ENCODE assay signal across 8 cellular contexts in the genomic region with DNA sequence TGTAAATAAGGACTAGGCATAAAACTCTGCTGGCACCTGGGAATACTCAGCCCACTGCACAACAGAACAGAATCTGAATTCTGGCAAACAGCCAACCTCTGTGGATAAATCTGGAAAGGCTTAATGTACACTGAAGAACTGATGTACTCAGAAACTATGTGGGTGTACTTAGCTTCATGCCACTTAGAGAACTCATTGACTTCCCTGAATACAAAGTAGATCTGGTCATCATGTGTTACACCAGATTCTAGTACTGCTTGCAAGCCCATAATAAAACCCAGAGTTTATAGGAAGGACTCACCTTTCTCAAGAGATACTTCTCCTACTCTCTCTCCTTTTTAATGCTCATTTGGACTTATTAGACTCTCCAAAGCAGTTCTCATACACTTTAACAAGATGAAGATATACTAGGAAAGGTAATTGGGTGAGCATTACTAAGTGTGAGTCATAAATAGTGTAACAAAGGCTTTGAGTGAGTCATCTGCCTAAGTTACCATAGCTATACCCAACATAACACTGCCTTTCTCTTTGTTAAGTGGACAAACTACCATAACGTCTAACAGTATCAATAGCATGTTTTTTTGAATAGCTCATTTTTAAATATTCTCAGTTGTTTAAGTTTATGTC.
DNase-seq lines count a peak whose midpoint lies in the region; ATAC-seq lines count a peak whose summit lies in the region.

No MANE protein-coding gene starts in this region.

- H3K4me1 ChIP-seq in GM23248 (ENCODE audit: insufficient read depth) (peaks cover 25% of the 10 kb centered on the region), mesendoderm (ENCODE audit: control insufficient read depth, low read depth, low read length) (peaks cover 4% of the 10 kb centered on the region)

- H3K9ac ChIP-seq in GM23248, result peak overlapping the region; percentile 65
- no peak overlapping the region for H3K9ac ChIP-seq in mesendoderm (ENCODE audit: low read length)

- H3K27me3 ChIP-seq in GM23248 (replicated peaks; ENCODE audit: insufficient read depth) (no peaks in the 10 kb centered on the region), mesendoderm (ENCODE audit: insufficient read depth, low read length, poor library complexity) (no peaks in the 10 kb centered on the region)

- H2BK5ac ChIP-seq in mesendoderm (ENCODE audit: low read length), result no peak overlapping the region

- H3K56ac ChIP-seq in mesendoderm (ENCODE audit: low read length), result no peak overlapping the region

- no peaks in the 10 kb centered on the region for H3K79me1 ChIP-seq in mesendoderm (ENCODE audit: low read length)

- peak overlapping the region; percentile 19 for H2BK15ac ChIP-seq in mesendoderm (replicated peaks; ENCODE audit: low read depth)

- no peaks in the 10 kb centered on the region for H3K9me2 ChIP-seq in GM23248 (ENCODE audit: insufficient read depth)

- WGBS in GM23248 (ENCODE audit: low coverage in 1 of 2, low lambda C conversion rate in 2 of 2, missing lambda C conversion rate in 2 of 2), 2 experiments, result 0 to 3% methylated on average over 1 of the region's 1 CpG
- no CpG with 5 or more reads among the region's 1 CpG for WGBS in mesendoderm (ENCODE audit: extremely low coverage, insufficient coverage, low lambda C conversion rate)

- peak overlapping the region; percentile 36 for H3K4ac ChIP-seq in mesendoderm (ENCODE audit: low read depth, low read length)

- H3K4me3 ChIP-seq in GM23248, result peak overlapping the region; percentile 9; the same call in 1 of the 2 replicates
- no peak overlapping the region for H3K4me3 ChIP-seq in mesendoderm (ENCODE audit: low read length)

- H4K20me1 ChIP-seq in GM23248 (ENCODE audit: insufficient read depth), result no peaks in the 10 kb centered on the region

- no peak overlapping the region for H4K8ac ChIP-seq in mesendoderm (ENCODE audit: low read depth, low read length)

- DNase-seq in COLO829 (ENCODE audit: low spot score) (peak; percentile 82), GM23248 (peak; percentile 96), NCI-H1092 treated with DMSO at 0.1 percent for 48 hours (lab: John Stamatoyannopoulos, UW) (peak; percentile 50), amniotic epithelial cell (ENCODE audit: low read depth) (peak; percentile 84), mesendoderm (peak; percentile 88), ecto neural progenitor cell (ENCODE audit: low spot score) (no peak), iPS-NIHi7 (ENCODE audit: extremely low spot score) (no peak)

- H2BK120ac ChIP-seq in mesendoderm (ENCODE audit: low read depth, low read length), result peak overlapping the region; percentile 54

- peaks cover 26% of the 10 kb centered on the region for H3F3A ChIP-seq in GM23248 (ENCODE audit: insufficient read depth)

- no peaks in the 10 kb centered on the region for H3K9me3 ChIP-seq in GM23248 (ENCODE audit: low read depth)

- peak overlapping the region; percentile 93 for H3K27ac ChIP-seq in GM23248
- no peak overlapping the region for H3K27ac ChIP-seq in mesendoderm (ENCODE audit: low read depth, low read length)

- H2AK5ac ChIP-seq in mesendoderm (ENCODE audit: low read length), result no peak overlapping the region

- H2AFZ ChIP-seq in GM23248, result peak overlapping the region; percentile 37

- H3K4me2 ChIP-seq in GM23248 (ENCODE audit: unreplicated experiment) (peak overlapping the region; percentile 63), mesendoderm (ENCODE audit: low read length) (no peak overlapping the region)

- H3K18ac ChIP-seq in mesendoderm (ENCODE audit: low read length), result peak overlapping the region; percentile 90

- H4K5ac ChIP-seq in mesendoderm (ENCODE audit: low read length), result no peak overlapping the region

- H3K36me3 ChIP-seq in GM23248 (ENCODE audit: low read depth), result no peaks in the 10 kb centered on the region
- H3K36me3 ChIP-seq in mesendoderm (ENCODE audit: control insufficient read depth, insufficient read depth, low read length), result no peaks in the 10 kb centered on the region

- in situ Hi-C loops in GM23248 (cut with MboI), result no loop called here

- no peak overlapping the region for H3K23ac ChIP-seq in mesendoderm (ENCODE audit: low read length)

- no peak for ATAC-seq in HG03460 (IDR thresholded peaks at IDR 0.05; ENCODE audit: unreplicated experiment)

- H3K79me2 ChIP-seq in GM23248 (ENCODE audit: insufficient read depth) (no peaks in the 10 kb centered on the region), mesendoderm (ENCODE audit: control insufficient read depth, insufficient read depth, low read length) (no peaks in the 10 kb centered on the region)

Comparison
In these comparisons a context has a peak if more than half of its experiments do, and no peak if none do; other contexts are left out.
1. DNase-seq: peak in COLO829 (single experiment), GM23248 (single experiment), NCI-H1092 treated with DMSO at 0.1 percent for 48 hours (single experiment), amniotic epithelial cell (single experiment) and mesendoderm (single experiment); none in ecto neural progenitor cell (single experiment) and iPS-NIHi7 (single experiment).